9 cellular contexts compared by ENCODE assay signal in genomic region chr15:38454687-38455071, GRCh38. TPM values are rescaled to one million over a fixed set of nuclear protein-coding genes. Genes with fewer than 3 reads are reported as not detected.
DNase-seq lines count a peak whose midpoint lies in the region; ATAC-seq, FAIRE-seq and TF ChIP-seq lines count a peak whose summit lies in the region.
"Had no signal": no experiment of that assay in that cellular context is flagged by ENCODE, and none has a peak within 500 bp of the region (broad histone marks: within the 10 kb centered on the region; RNA-seq: fewer than 3 reads in every experiment).

No MANE protein-coding gene starts in this region.

- H3K4me1 ChIP-seq in right atrium auricular region, result peaks cover 0 to 10% of the 10 kb centered on the region in 2 donors
- peaks cover 2 to 3% of the 10 kb centered on the region in 2 donors for H3K4me1 ChIP-seq in small intestine (ENCODE audit: control insufficient read depth in 2 of 2, insufficient read depth in 1 of 2, low read depth in 1 of 2, low read length in 1 of 2)

- no peak for DNase-seq in activated CD4-positive, alpha-beta T cell treated with anti-CD3 and anti-CD28 coated beads for 36 hours
- DNase-seq in activated CD4-positive, alpha-beta T cell treated with anti-CD3 and anti-CD28 coated beads, Interleukin-2, amount 50 U/mL, for 4 hours, result no peak
- DNase-seq in activated CD4-positive, alpha-beta memory T cell treated with anti-CD3 and anti-CD28 coated beads for 36 hours, result no peak
- DNase-seq in right atrium auricular region (ENCODE audit: low spot score) (no peak), small intestine (no peak), GM19239 (ENCODE audit: insufficient read length, low spot score) (no peak)

- no peak for FAIRE-seq in small intestine (lab: Jason Lieb, UNC)
- no peak for FAIRE-seq in GM19239 (lab: Jason Lieb, UNC)
- FAIRE-seq: colon had no signal

- H3K36me3 Mint-ChIP-seq in activated CD4-positive, alpha-beta T cell treated with anti-CD3 and anti-CD28 coated beads for 36 hours (ENCODE audit: low read depth), result peaks cover 4% of the 10 kb centered on the region
- peaks cover 3% of the 10 kb centered on the region for H3K36me3 Mint-ChIP-seq in activated CD4-positive, alpha-beta memory T cell treated with anti-CD3 and anti-CD28 coated beads for 36 hours

- no peak for TF ChIP-seq POLR2A in GM18505 (IDR thresholded peaks at IDR 0.05; ENCODE audit: borderline replicate concordance, extremely low read depth, insufficient read depth, insufficient read length)

- POLR2A ChIA-PET in activated CD4-positive, alpha-beta T cell treated with anti-CD3 and anti-CD28 coated beads for 36 hours (lab: Charles Lee), result interaction anchor here (0.6 to 1.9 kb wide), 4 partner anchors 9 to 245 kb away, joined by 3 to 4 read pairs (median 4); no protein-coding TSS in a partner anchor
- POLR2A ChIA-PET in activated CD4-positive, alpha-beta memory T cell treated with anti-CD3 and anti-CD28 coated beads for 36 hours (lab: Charles Lee), result interaction anchor here (0.8 to 1.8 kb wide), 12 partner anchors 13 to 245 kb away, joined by 3 to 10 read pairs (median 4); no protein-coding TSS in a partner anchor

- no peaks in the 10 kb centered on the region for H3K27me3 Mint-ChIP-seq in activated CD4-positive, alpha-beta T cell treated with anti-CD3 and anti-CD28 coated beads for 36 hours
- H3K27me3 Mint-ChIP-seq in activated CD4-positive, alpha-beta memory T cell treated with anti-CD3 and anti-CD28 coated beads for 36 hours, result no peaks in the 10 kb centered on the region

- no peak for TF ChIP-seq CTCF in right atrium auricular region (IDR thresholded peaks at IDR 0.05)

- H3K4me3 Mint-ChIP-seq in activated CD4-positive, alpha-beta T cell treated with anti-CD3 and anti-CD28 coated beads for 36 hours, result peak overlapping the region; percentile 78
- H3K4me3 Mint-ChIP-seq in activated CD4-positive, alpha-beta memory T cell treated with anti-CD3 and anti-CD28 coated beads for 36 hours, result peak overlapping the region; percentile 93

- peak overlapping the region; percentile 92 to 93 for H3K27ac ChIP-seq in right atrium auricular region
- H3K27ac ChIP-seq in small intestine (ENCODE audit: low read depth in 1 of 2, low read length in 1 of 2), result peak overlapping the region; percentile 79 to 99

- H3K27me3 ChIP-seq in right atrium auricular region (no peaks in the 10 kb centered on the region), small intestine (ENCODE audit: control insufficient read depth in 2 of 2, insufficient read depth in 2 of 2, low read length in 2 of 2) (no peaks in the 10 kb centered on the region)

- H3K27ac Mint-ChIP-seq in activated CD4-positive, alpha-beta T cell treated with anti-CD3 and anti-CD28 coated beads for 36 hours, result peak overlapping the region; percentile 93
- peak overlapping the region; percentile 89 for H3K27ac Mint-ChIP-seq in activated CD4-positive, alpha-beta memory T cell treated with anti-CD3 and anti-CD28 coated beads for 36 hours

- no peaks in the 10 kb centered on the region for H3K9me3 ChIP-seq in right atrium auricular region
- no peaks in the 10 kb centered on the region for H3K9me3 ChIP-seq in small intestine (ENCODE audit: control insufficient read depth, low read depth)

- H3K4me1 Mint-ChIP-seq in activated CD4-positive, alpha-beta T cell treated with anti-CD3 and anti-CD28 coated beads for 36 hours, result peaks cover 33% of the 10 kb centered on the region
- H3K4me1 Mint-ChIP-seq in activated CD4-positive, alpha-beta memory T cell treated with anti-CD3 and anti-CD28 coated beads for 36 hours (ENCODE audit: low read depth), result peaks cover 24% of the 10 kb centered on the region

- peak overlapping the region; percentile 85 to 87 for H3K4me3 ChIP-seq in right atrium auricular region
- H3K4me3 ChIP-seq in small intestine (ENCODE audit: low read depth in 1 of 2, low read length in 2 of 2), result peak overlapping the region; percentile 75 to 78

- ATAC-seq in activated CD4-positive, alpha-beta T cell treated with anti-CD3 and anti-CD28 coated beads for 36 hours, result no peak
- no peak for ATAC-seq in GM18505 (IDR thresholded peaks at IDR 0.05; ENCODE audit: unreplicated experiment)
- no peak for ATAC-seq in HG03108 (IDR thresholded peaks at IDR 0.05; ENCODE audit: unreplicated experiment)

- intact Hi-C loops in activated CD4-positive, alpha-beta T cell treated with anti-CD3 and anti-CD28 coated beads for 36 hours (cut with DNase I, micrococcal nuclease), result loop anchor here in 1 of 2 experiments (1.0 to 2.0 kb wide), 4 partner anchors 110 to 1328 kb away; partner anchors contain the start of genes FSIP1, RASGRP1 and SPRED1
- intact Hi-C loops in activated CD4-positive, alpha-beta memory T cell treated with anti-CD3 and anti-CD28 coated beads for 36 hours (cut with micrococcal nuclease), result no loop called here

- 0% methylated on average over 12 of the region's 12 CpGs for WGBS in small intestine, 3 donors

- CTCF ChIA-PET in activated CD4-positive, alpha-beta T cell treated with anti-CD3 and anti-CD28 coated beads for 36 hours (lab: Charles Lee), result interaction anchor here (0.5 to 3.3 kb wide), 24 partner anchors 9 to 626 kb away, joined by 3 to 45 read pairs (median 5); partner anchors contain the start of gene RASGRP1
- CTCF ChIA-PET in activated CD4-positive, alpha-beta memory T cell treated with anti-CD3 and anti-CD28 coated beads for 36 hours (lab: Charles Lee), result interaction anchor here (0.5 to 3.4 kb wide), 18 partner anchors 8 to 253 kb away, joined by 3 to 65 read pairs (median 5); partner anchors contain the start of gene RASGRP1

- H3K36me3 ChIP-seq in right atrium auricular region (no peaks in the 10 kb centered on the region), small intestine (ENCODE audit: control insufficient read depth in 2 of 2, insufficient read depth in 2 of 2, low read length in 2 of 2) (no peaks in the 10 kb centered on the region)

- H3K9me3 Mint-ChIP-seq in activated CD4-positive, alpha-beta T cell treated with anti-CD3 and anti-CD28 coated beads for 36 hours (ENCODE audit: low read depth), result no peaks in the 10 kb centered on the region
- no peaks in the 10 kb centered on the region for H3K9me3 Mint-ChIP-seq in activated CD4-positive, alpha-beta memory T cell treated with anti-CD3 and anti-CD28 coated beads for 36 hours

RNA-seq across cellular contexts. Expression of gene FAM98B, which starts 0.8 kb away (rescaled TPM):
- total RNA-seq in activated CD4-positive, alpha-beta T cell treated with anti-CD3 and anti-CD28 coated beads for 36 hours, result 10 to 100 TPM; 54.2 to 81.9 TPM
- total RNA-seq in activated CD4-positive, alpha-beta memory T cell treated with anti-CD3 and anti-CD28 coated beads for 36 hours, result 10 to 100 TPM; 40.2 to 44.7 TPM
- 10 to 100 TPM in 1 of 2 donors, 1 to 10 TPM in 1; 9.8 to 13.4 TPM for total RNA-seq in right atrium auricular region
- 10 to 100 TPM in 1 of 3 donors, 1 to 10 TPM in 2; 5.8 to 14.8 (median 6.8) TPM for polyA plus RNA-seq in small intestine
